8 cellular contexts compared by ENCODE assay signal in genomic region chr3:121660356-121661171, GRCh38. TPM values are rescaled to one million over a fixed set of nuclear protein-coding genes. Genes with fewer than 3 reads are reported as not detected.
DNase-seq lines count a peak whose midpoint lies in the region; ATAC-seq and TF ChIP-seq lines count a peak whose summit lies in the region.

Gene HCLS1, minus strand, starts transcription at chr3:121660903. Its CDS starts 2,556 bp downstream, at chr3:121658347.

- H3K9me3 ChIP-seq in CD4-positive, alpha-beta T cell (ENCODE audit: control insufficient read depth, low read length): no peaks in the 10 kb centered on the region
- H3K9me3 ChIP-seq in prostate gland: no peaks in the 10 kb centered on the region

- H3K27ac ChIP-seq in CD4-positive, alpha-beta T cell (ENCODE audit: low read depth, low read length): peak within 1 kb of the TSS; percentile 83
- peak within 1 kb of the TSS; percentile 18 to 36 for H3K27ac ChIP-seq in prostate gland
- H3K27ac ChIP-seq in urinary bladder (ENCODE audit: low read depth): peak within 1 kb of the TSS; percentile 11

- DNase-seq in CD4-positive, alpha-beta T cell: peak; percentile 46 to 71 (median 58)
- peak; percentile 79 for DNase-seq in activated CD8-positive, alpha-beta T cell treated with anti-CD3 and anti-CD28 coated beads for 36 hours
- DNase-seq in epithelial cell of esophagus (ENCODE audit: low read depth) (peak; percentile 20), prostate gland (ENCODE audit: low spot score) (peak; percentile 12), LoVo (ENCODE audit: low spot score) (no peak)

- ATAC-seq in CD4-positive, alpha-beta T cell (ENCODE audit: poor library complexity): peak; percentile 83
- peak; percentile 73 for ATAC-seq in GM21367 (IDR thresholded peaks at IDR 0.05; ENCODE audit: unreplicated experiment)
- ATAC-seq in activated CD8-positive, alpha-beta T cell treated with anti-CD3 and anti-CD28 coated beads for 36 hours: peak; percentile 86

- TF ChIP-seq CTCF in CD4-positive, alpha-beta T cell (IDR thresholded peaks at IDR 0.05): no peak
- TF ChIP-seq CTCF in activated CD8-positive, alpha-beta T cell treated with anti-CD3 and anti-CD28 coated beads for 36 hours (IDR thresholded peaks at IDR 0.05): peak; percentile 20
- TF ChIP-seq CTCF in epithelial cell of esophagus (IDR thresholded peaks at IDR 0.05; ENCODE audit: insufficient read depth, low read depth, low read length, missing control alignments): no peak
- TF ChIP-seq CTCF in prostate gland (IDR thresholded peaks at IDR 0.05): no peak

- no peaks in the 10 kb centered on the region for H3K27me3 ChIP-seq in CD4-positive, alpha-beta T cell (ENCODE audit: control insufficient read depth, insufficient read depth, low read length)
- no peaks in the 10 kb centered on the region for H3K27me3 ChIP-seq in prostate gland (replicated peaks; ENCODE audit: insufficient read depth)

- 73% methylated on average over 9 of the region's 9 CpGs for WGBS in prostate gland
- 65% methylated on average over 9 of the region's 9 CpGs for WGBS in urinary bladder

- POLR2A ChIA-PET in CD4-positive, alpha-beta T cell (lab: Charles Lee): interaction anchor here (0.6 to 1.6 kb wide), 19 partner anchors 10 to 1541 kb away, joined by 3 to 10 read pairs (median 4); partner anchors contain the start of genes EAF2, FAM162A, GOLGB1 and HSPBAP1
- POLR2A ChIA-PET in activated CD8-positive, alpha-beta T cell treated with anti-CD3 and anti-CD28 coated beads for 36 hours (lab: Charles Lee): interaction anchor here (0.7 to 1.8 kb wide), 11 partner anchors 9 to 172 kb away, joined by 3 to 6 read pairs (median 3); partner anchors contain the start of genes GOLGB1 and POLQ

- intact Hi-C loops in CD4-positive, alpha-beta T cell (cut with DNase I, micrococcal nuclease): loop anchor here (1.0 to 10.0 kb wide), 7 partner anchors 89 to 1924 kb away; partner anchors contain the start of genes HACD2 (in 2 of the 2), POLQ (in 2 of the 2), EAF2 (in 1 of the 2) and GOLGB1 (in 1 of the 2)
- intact Hi-C loops in activated CD8-positive, alpha-beta T cell treated with anti-CD3 and anti-CD28 coated beads for 36 hours (cut with micrococcal nuclease): loop anchor here (2.0 kb wide), 1 partner anchor 88 kb away; the partner anchor contains the start of gene GOLGB1
- intact Hi-C loops in prostate gland (cut with DNase I): no loop called here

- H3K4me1 Mint-ChIP-seq in CD4-positive, alpha-beta T cell (ENCODE audit: low read depth): peaks cover 55% of the 10 kb centered on the region
- peaks cover 25 to 50% (median 35%) of the 10 kb centered on the region in 3 donors for H3K4me1 Mint-ChIP-seq in IgD-negative memory B cell
- peaks cover 49% of the 10 kb centered on the region for H3K4me1 Mint-ChIP-seq in activated CD8-positive, alpha-beta T cell treated with anti-CD3 and anti-CD28 coated beads for 36 hours (ENCODE audit: low read depth)

- no peaks in the 10 kb centered on the region for H3K27me3 Mint-ChIP-seq in CD4-positive, alpha-beta T cell
- no peaks in the 10 kb centered on the region for H3K27me3 Mint-ChIP-seq in IgD-negative memory B cell
- no peaks in the 10 kb centered on the region for H3K27me3 Mint-ChIP-seq in activated CD8-positive, alpha-beta T cell treated with anti-CD3 and anti-CD28 coated beads for 36 hours

- TF ChIP-seq POLR2A in prostate gland (IDR thresholded peaks at IDR 0.05): no peak

- H3K4me1 ChIP-seq in prostate gland (replicated peaks) (no peaks in the 10 kb centered on the region), urinary bladder (ENCODE audit: insufficient read depth) (no peaks in the 10 kb centered on the region)

- peak within 1 kb of the TSS; percentile 94 for H3K4me3 Mint-ChIP-seq in CD4-positive, alpha-beta T cell
- H3K4me3 Mint-ChIP-seq in IgD-negative memory B cell: peak within 1 kb of the TSS; percentile 92 to 98 (median 96)
- peak within 1 kb of the TSS; percentile 98 for H3K4me3 Mint-ChIP-seq in activated CD8-positive, alpha-beta T cell treated with anti-CD3 and anti-CD28 coated beads for 36 hours

- peaks cover 82% of the 10 kb centered on the region for H3K36me3 Mint-ChIP-seq in CD4-positive, alpha-beta T cell (ENCODE audit: low read depth)
- peaks cover 15% of the 10 kb centered on the region for H3K36me3 Mint-ChIP-seq in IgD-negative memory B cell
- H3K36me3 Mint-ChIP-seq in activated CD8-positive, alpha-beta T cell treated with anti-CD3 and anti-CD28 coated beads for 36 hours (ENCODE audit: low read depth): peaks cover 53% of the 10 kb centered on the region

- CTCF ChIA-PET in CD4-positive, alpha-beta T cell (lab: Charles Lee): interaction anchor here (0.6 to 1.2 kb wide), 2 partner anchors 114 to 722 kb away, joined by 3 read pairs; partner anchors contain the start of genes MIX23 and POLQ
- CTCF ChIA-PET in activated CD8-positive, alpha-beta T cell treated with anti-CD3 and anti-CD28 coated beads for 36 hours (lab: Charles Lee): interaction anchor here (0.6 to 1.4 kb wide), 3 partner anchors 12 to 59 kb away, joined by 3 to 4 read pairs (median 3); no protein-coding TSS in a partner anchor

- H3K27ac Mint-ChIP-seq in CD4-positive, alpha-beta T cell: peak within 1 kb of the TSS; percentile 96
- H3K27ac Mint-ChIP-seq in IgD-negative memory B cell: peak within 1 kb of the TSS; percentile 93 to 100 (median 94)
- peak within 1 kb of the TSS; percentile 99 for H3K27ac Mint-ChIP-seq in activated CD8-positive, alpha-beta T cell treated with anti-CD3 and anti-CD28 coated beads for 36 hours

- no peaks in the 10 kb centered on the region for H3K9me3 Mint-ChIP-seq in CD4-positive, alpha-beta T cell
- peaks cover 1 to 5% (median 2%) of the 10 kb centered on the region in 3 donors for H3K9me3 Mint-ChIP-seq in IgD-negative memory B cell
- H3K9me3 Mint-ChIP-seq in activated CD8-positive, alpha-beta T cell treated with anti-CD3 and anti-CD28 coated beads for 36 hours: no peaks in the 10 kb centered on the region

- H3K36me3 ChIP-seq in prostate gland (peaks cover 3 to 12% of the 10 kb centered on the region in 2 donors), urinary bladder (ENCODE audit: insufficient read depth) (no peaks in the 10 kb centered on the region)

- no peak within 1 kb of the TSS for H3K4me3 ChIP-seq in epithelial cell of esophagus (ENCODE audit: low read length)
- peak within 1 kb of the TSS in 1 of 2 donors; percentile 9 for H3K4me3 ChIP-seq in prostate gland
- no peak within 1 kb of the TSS for H3K4me3 ChIP-seq in urinary bladder (ENCODE audit: low read depth, low read length)

RNA-seq across cellular contexts. Expression of gene HCLS1, which starts in this region (rescaled TPM):
- total RNA-seq in CD4-positive, alpha-beta T cell: 100 to 1,000 TPM; 204 to 206 TPM
- polyA plus RNA-seq in IgD-negative memory B cell (468 TPM), urinary bladder (44.9 TPM)
- total RNA-seq in activated CD8-positive, alpha-beta T cell treated with anti-CD3 and anti-CD28 coated beads for 36 hours: 100 to 1,000 TPM; 196 to 199 TPM
- total RNA-seq in prostate gland (10 to 100 TPM; 14.6 to 27.0 TPM), urinary bladder (11.6 TPM)

Comparison
In these comparisons a context has a peak if more than half of its experiments do, and no peak if none do; other contexts are left out.
1. RNA of gene HCLS1 (total RNA-seq): 204 to 206 TPM in CD4-positive, alpha-beta T cell and 196 to 199 TPM in activated CD8-positive, alpha-beta T cell treated with anti-CD3 and anti-CD28 coated beads for 36 hours; 14.6 to 27.0 TPM in prostate gland and 11.6 TPM in urinary bladder (single experiment); every median in the first group is over 4 times any median in the second.
2. RNA of gene HCLS1 (polyA plus RNA-seq): 468 TPM in IgD-negative memory B cell (single experiment); 44.9 TPM in urinary bladder (single experiment); every median in the first group is over 10 times any median in the second.
3. H3K27ac ChIP-seq: peak in every context shown above with its lines; median percentile 83 in CD4-positive, alpha-beta T cell; 27 in prostate gland; 11 in urinary bladder.
4. Peak in every context shown above with its lines, with median percentiles within 50 percentile points of each other: ATAC-seq, H3K27ac Mint-ChIP-seq and H3K4me3 Mint-ChIP-seq.